Comparison of ENCODE assay signal across 9 cellular contexts in the genomic region with DNA sequence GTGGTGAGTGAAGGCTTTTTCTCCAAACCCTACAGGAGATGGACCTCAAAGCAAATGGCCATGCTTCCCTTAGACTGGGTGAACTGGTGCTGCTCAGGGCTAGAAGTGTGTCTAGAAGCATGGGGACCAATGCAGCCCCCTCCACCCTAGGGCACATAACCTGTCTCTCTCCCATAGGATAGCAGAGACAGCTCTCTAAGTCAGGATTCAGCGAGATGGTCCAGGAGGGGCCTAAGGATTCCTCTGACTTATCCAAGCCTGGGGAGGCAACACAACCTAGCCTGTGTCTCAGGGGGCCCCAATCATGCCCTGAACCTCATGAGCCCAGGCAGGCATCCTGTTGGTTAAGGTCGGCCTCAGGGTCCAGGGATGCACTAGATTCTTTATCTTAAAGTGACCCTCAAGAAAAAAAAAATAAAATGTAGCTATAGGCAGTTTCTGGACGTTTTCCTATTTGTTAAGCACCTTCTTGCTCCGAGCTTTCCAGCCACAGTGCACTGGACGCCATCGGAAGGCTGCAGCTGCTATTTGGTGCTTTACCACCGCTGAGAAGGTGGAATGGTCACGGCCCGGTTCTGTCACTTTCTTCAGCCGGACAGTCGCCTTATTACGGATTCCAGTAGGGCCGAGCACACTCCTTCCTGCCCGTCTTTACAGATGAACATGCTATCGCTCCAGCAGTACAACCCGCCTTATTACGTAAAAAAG. TPM values are rescaled to one million over a fixed set of nuclear protein-coding genes. Genes with fewer than 3 reads are reported as not detected.
DNase-seq lines count a peak whose midpoint lies in the region; ATAC-seq and TF ChIP-seq lines count a peak whose summit lies in the region.
"Had no signal": no experiment of that assay in that cellular context is flagged by ENCODE, and none has a peak within 500 bp of the region (broad histone marks: within the 10 kb centered on the region; RNA-seq: fewer than 3 reads in every experiment).

No MANE protein-coding gene starts in this region.

- POLR2A ChIA-PET in naive thymus-derived CD8-positive, alpha-beta T cell (lab: Charles Lee), result no interaction called here

- H3K79me2 ChIP-seq in mammary epithelial cell (ENCODE audit: insufficient read depth, low read length), result peaks cover 11% of the 10 kb centered on the region

- 51% methylated on average over 17 of the region's 17 CpGs for WGBS in mammary epithelial cell (ENCODE audit: low coverage, missing lambda C conversion rate)
- 44 to 63% (median 54%) methylated on average over 17 of the region's 17 CpGs for WGBS in spleen, 5 donors

- dilution Hi-C loops in mammary epithelial cell (cut with HindIII; ENCODE audit: low sequenced_read_pairs), result no loop called here

- H3K9ac ChIP-seq in HUES6 (ENCODE audit: low read length) (peak overlapping the region; percentile 61), mammary epithelial cell (ENCODE audit: insufficient read depth, low read length) (no peak overlapping the region)

- H3K36me3 Mint-ChIP-seq in naive thymus-derived CD8-positive, alpha-beta T cell, result no peaks in the 10 kb centered on the region
- H3K36me3 Mint-ChIP-seq: activated naive CD8-positive, alpha-beta T cell treated with anti-CD3 and anti-CD28 coated beads, Interleukin-2, amount 10 ng/mL, durations not matched to agents 7 days and 5 days had no signal

- H3K27me3 ChIP-seq in HUES6 (ENCODE audit: control insufficient read depth, insufficient read depth, low read length) (peaks cover 22% of the 10 kb centered on the region), mammary epithelial cell (ENCODE audit: insufficient read depth, low read length) (no peaks in the 10 kb centered on the region), left lung (peaks cover 11 to 62% of the 10 kb centered on the region in 2 donors), spleen (replicated peaks in 1 of 7) (peaks cover 0 to 60% (median 47%) of the 10 kb centered on the region in 7 donors)

- H3K9me3 Mint-ChIP-seq in naive thymus-derived CD8-positive, alpha-beta T cell, result peaks cover 0 to 4% (median 0%) of the 10 kb centered on the region in 9 donors
- H3K9me3 Mint-ChIP-seq: activated naive CD8-positive, alpha-beta T cell treated with anti-CD3 and anti-CD28 coated beads, Interleukin-2, amount 10 ng/mL, durations not matched to agents 7 days and 5 days had no signal

- DNase-seq in mammary epithelial cell (no peak), left lung (no peak), spleen (no peak), NCI-H187 (lab: John Stamatoyannopoulos, UW) (no peak), NCI-H2227 (lab: John Stamatoyannopoulos, UW; ENCODE audit: unreplicated experiment) (no peak), GF-D8 (lab: John Stamatoyannopoulos, UW) (no peak)
- DNase-seq in naive thymus-derived CD8-positive, alpha-beta T cell, result no peak
- DNase-seq: activated naive CD8-positive, alpha-beta T cell treated with anti-CD3 and anti-CD28 coated beads, Interleukin-2, amount 10 ng/mL, durations not matched to agents 7 days and 5 days had no signal

- H3K4me3 Mint-ChIP-seq in naive thymus-derived CD8-positive, alpha-beta T cell, result peak overlapping the region in 3 of 10 donors; percentile 8 to 34 (median 33)

- peaks cover 3 to 29% (median 26%) of the 10 kb centered on the region in 4 donors for H3K4me1 Mint-ChIP-seq in naive thymus-derived CD8-positive, alpha-beta T cell

- H4K20me1 ChIP-seq in mammary epithelial cell (ENCODE audit: insufficient read depth, low read length), result no peaks in the 10 kb centered on the region

- peak; percentile 3 for ATAC-seq in left lung
- ATAC-seq in naive thymus-derived CD8-positive, alpha-beta T cell, result no peak

- H3K4me2 ChIP-seq in mammary epithelial cell (ENCODE audit: insufficient read depth, low read depth, low read length), result peak overlapping the region; percentile 72

- in situ Hi-C loops in mammary epithelial cell (cut with MboI; ENCODE audit: low sequenced_read_pairs in 2 of 2), result loop anchor here (10.0 to 25.0 kb wide), 2 partner anchors 199 to 341 kb away; a partner anchor contains a TSS

- no peak for TF ChIP-seq POLR2A in spleen (IDR thresholded peaks at IDR 0.05)

- H3K4me1 ChIP-seq in HUES6 (ENCODE audit: control insufficient read depth, insufficient read depth, low read length), result peaks cover 28% of the 10 kb centered on the region
- H3K4me1 ChIP-seq in mammary epithelial cell (ENCODE audit: insufficient read depth, low read length), result peaks cover 21% of the 10 kb centered on the region
- H3K4me1 ChIP-seq in left lung, result peaks cover 29 to 52% of the 10 kb centered on the region in 2 donors
- peaks cover 40 to 54% (median 49%) of the 10 kb centered on the region in 6 donors for H3K4me1 ChIP-seq in spleen

- no peaks in the 10 kb centered on the region for H3K9me3 ChIP-seq in HUES6 (ENCODE audit: control insufficient read depth, insufficient read depth, low read depth, low read length)
- no peaks in the 10 kb centered on the region for H3K9me3 ChIP-seq in mammary epithelial cell (replicated peaks; ENCODE audit: insufficient read depth, low read length)
- H3K9me3 ChIP-seq in left lung, result no peaks in the 10 kb centered on the region
- no peaks in the 10 kb centered on the region for H3K9me3 ChIP-seq in spleen

- H3K27ac ChIP-seq in HUES6 (ENCODE audit: low read depth, low read length) (no peak overlapping the region), mammary epithelial cell (ENCODE audit: insufficient read depth, low read depth, low read length) (no peak overlapping the region), left lung (peak overlapping the region in 1 of 2 donors; percentile 80), spleen (peak overlapping the region in 5 of 8 donors; percentile 22 to 89 (median 43))

- H2AFZ ChIP-seq in mammary epithelial cell (ENCODE audit: low read depth, low read length), result peak overlapping the region; percentile 78

- H3K36me3 ChIP-seq in HUES6 (ENCODE audit: control insufficient read depth, insufficient read depth, low read length) (no peaks in the 10 kb centered on the region), mammary epithelial cell (ENCODE audit: insufficient read depth, low read length) (no peaks in the 10 kb centered on the region), left lung (no peaks in the 10 kb centered on the region), spleen (no peaks in the 10 kb centered on the region)

- peak overlapping the region; percentile 100 for H3K4me3 ChIP-seq in HUES6 (ENCODE audit: low read depth, low read length)
- no peak overlapping the region for H3K4me3 ChIP-seq in mammary epithelial cell (replicated peaks in 1 of 3; ENCODE audit: insufficient read depth in 1 of 3, low read depth in 2 of 3, low read length in 3 of 3)
- peak overlapping the region; percentile 27 to 78 for H3K4me3 ChIP-seq in left lung
- H3K4me3 ChIP-seq in spleen, result peak overlapping the region in 7 of 8 donors; percentile 10 to 98 (median 27)

- peaks cover 16 to 65% (median 44%) of the 10 kb centered on the region in 5 donors for H3K27me3 Mint-ChIP-seq in naive thymus-derived CD8-positive, alpha-beta T cell

- CTCF ChIA-PET in mammary epithelial cell (lab: Charles Lee; ENCODE audit: low non-redundant PET), result no interaction called here

- BruUV-seq in mammary epithelial cell (replicated peaks; lab: Mats Ljungman, UMichigan), result no TSS peak

- TF ChIP-seq CTCF in mammary epithelial cell (conservative IDR thresholded peaks at IDR 0.05 in 1 of 2, IDR thresholded peaks at IDR 0.05 in 1 of 2; ENCODE audit: extremely low read depth in 1 of 2, insufficient read depth in 1 of 2, low read depth in 1 of 2, low read length in 2 of 2), result no peak
- TF ChIP-seq CTCF in left lung (IDR thresholded peaks at IDR 0.05), result no peak
- TF ChIP-seq CTCF in spleen (IDR thresholded peaks at IDR 0.05 in 8 of 11, conservative IDR thresholded peaks at IDR 0.05 in 3 of 11), result no peak

- peak overlapping the region in 1 of 10 donors; percentile 71 for H3K27ac Mint-ChIP-seq in naive thymus-derived CD8-positive, alpha-beta T cell
- H3K27ac Mint-ChIP-seq: activated naive CD8-positive, alpha-beta T cell treated with anti-CD3 and anti-CD28 coated beads, Interleukin-2, amount 10 ng/mL, durations not matched to agents 7 days and 5 days had no signal

- intact Hi-C loops in mammary epithelial cell (cut with micrococcal nuclease), result no loop called here
- intact Hi-C loops in left lung (cut with DNase I), result no loop called here
- intact Hi-C loops in spleen (cut with DNase I; ENCODE audit: low total_unique reads), result no loop called here

RNA-seq across cellular contexts. Expression of a gene that starts 5.0 kb away (rescaled TPM):
- total RNA-seq in mammary epithelial cell (100 to 1,000 TPM; 358 to 706 TPM), left lung (100 to 1,000 TPM; 243 to 581 TPM), spleen (10 to 100 TPM; 14.3 to 96.6 (median 60.5) TPM)
- polyA plus RNA-seq in mammary epithelial cell (244 TPM), spleen (10 to 100 TPM in 1 of 3 donors, 1 to 10 TPM in 2; 4.3 to 22.7 (median 6.4) TPM)
- polyA minus RNA-seq in mammary epithelial cell, result 376 TPM
- under 1 TPM; 0.08 to 0.49 TPM for total RNA-seq in naive thymus-derived CD8-positive, alpha-beta T cell
- polyA plus RNA-seq in naive thymus-derived CD8-positive, alpha-beta T cell, result under 1 TPM; 0.03 to 0.74 (median 0.06) TPM

RNA-seq across cellular contexts. Expression of a gene that starts 39.2 kb away (rescaled TPM):
- total RNA-seq in mammary epithelial cell, result 10 to 100 TPM; 20.2 to 34.4 TPM
- polyA plus RNA-seq in mammary epithelial cell, result 15.9 TPM
- polyA minus RNA-seq in mammary epithelial cell, result 8.8 TPM
- 10 to 100 TPM; 18.0 to 21.6 TPM for total RNA-seq in left lung
- 10 to 100 TPM; 21.0 to 41.4 (median 31.3) TPM for total RNA-seq in spleen
- polyA plus RNA-seq in spleen, result 10 to 100 TPM; 17.5 to 32.3 (median 30.8) TPM
- 10 to 100 TPM; 75.0 to 77.8 TPM for total RNA-seq in naive thymus-derived CD8-positive, alpha-beta T cell
- 10 to 100 TPM; 12.5 to 14.5 (median 13.1) TPM for polyA plus RNA-seq in naive thymus-derived CD8-positive, alpha-beta T cell

Comparison
In these comparisons a context has a peak if more than half of its experiments do, and no peak if none do; other contexts are left out.
1. H3K27ac ChIP-seq: peak in spleen (5 of 8); none in HUES6 (single experiment) and mammary epithelial cell (single experiment).
2. H3K4me3 ChIP-seq: peak in HUES6 (single experiment), left lung (2 of 2) and spleen (7 of 8); none in mammary epithelial cell (0 of 3).
3. RNA of a gene that starts 5.0 kb away (total RNA-seq): 358 to 706 TPM in mammary epithelial cell, 243 to 581 TPM in left lung and 14.3 to 96.6 TPM in spleen; 0.08 to 0.49 TPM in naive thymus-derived CD8-positive, alpha-beta T cell; every median in the first group is over 10 times any median in the second.